18 cellular contexts compared by ENCODE assay signal in genomic region chr12:89983622-89984021, GRCh38.
"Had no signal": no experiment of that assay in that cellular context is flagged by ENCODE, and none has a peak within 500 bp of the region (broad histone marks: within the 10 kb centered on the region; RNA-seq: fewer than 3 reads in every experiment).

No MANE protein-coding gene starts in this region.

- H3K9me3 ChIP-seq: heart right ventricle, mucosa of descending colon, testis, tibial nerve had no signal

- DNase-seq: effector memory CD4-positive, alpha-beta T cell; heart right ventricle; hypothalamus; kidney glomerular epithelial cell; mucosa of descending colon; natural killer cell; posterior cingulate gyrus; small intestine; stimulated activated CD4-positive, alpha-beta T cell treated with anti-CD3 and anti-CD28 coated beads, Interleukin-4, amount 100 ng/mL, for 1 hour; stimulated activated CD8-positive, alpha-beta memory T cell treated with anti-CD3 and anti-CD28 coated beads, Interleukin-4, amount 100 ng/mL, for 48 hours; stimulated activated naive CD8-positive, alpha-beta T cell treated with anti-CD3 and anti-CD28 coated beads, Interleukin-15, amount 100 ng/mL, for 72 hours; testis had no signal

- H3K27me3 ChIP-seq: heart right ventricle, testis, tibial nerve had no signal

- H3K4me1 ChIP-seq: testis, tibial nerve had no signal

- H3K36me3 ChIP-seq: heart right ventricle, tibial nerve had no signal

- H3K4me3 ChIP-seq: heart right ventricle, mucosa of descending colon, testis, tibial nerve had no signal

- H3K27ac ChIP-seq: heart right ventricle, testis, tibial nerve had no signal

- FAIRE-seq: endometrium, frontal cortex, islet of Langerhans, small intestine had no signal

- ATAC-seq: esophagus mucosa; heart right ventricle; mucosa of descending colon; natural killer cell; stimulated activated effector memory CD8-positive, alpha-beta T cell treated with anti-CD3 and anti-CD28 coated beads, Interleukin-12 subunit alpha, Interleukin-12 subunit beta, amount 100 ng/mL, for 72 hours; stimulated activated naive CD8-positive, alpha-beta T cell treated with anti-CD3 and anti-CD28 coated beads, Interleukin-15, amount 100 ng/mL, for 72 hours had no signal
